In the genomic region with DNA sequence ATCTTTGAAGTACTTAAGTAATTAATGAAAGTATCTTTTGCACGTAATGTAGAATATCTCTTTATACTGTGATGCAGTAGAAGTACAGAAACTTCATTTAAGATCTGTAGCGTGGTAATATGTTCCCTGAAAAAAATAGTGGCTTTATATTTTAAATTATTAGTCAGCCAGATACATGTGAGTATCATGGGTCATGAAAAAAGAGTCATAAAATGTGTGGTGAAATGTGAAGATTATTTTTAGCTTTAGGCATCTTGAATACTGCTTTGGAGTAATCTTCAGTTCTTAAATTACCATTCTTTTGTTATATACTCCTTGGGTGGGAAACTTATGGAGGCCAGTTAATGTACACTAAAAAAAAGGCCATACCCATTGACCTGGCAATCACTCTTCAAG, we compare ENCODE assay signal across 2 cellular contexts. TPM values are rescaled to one million over a fixed set of nuclear protein-coding genes. Genes with fewer than 3 reads are reported as not detected.
"Had no signal": no experiment of that assay in that cellular context is flagged by ENCODE, and none has a peak within 500 bp of the region (broad histone marks: within the 10 kb centered on the region; RNA-seq: fewer than 3 reads in every experiment).

No MANE protein-coding gene starts in this region.

RNA-seq across cellular contexts. Expression of a gene that starts 59.6 kb away (rescaled TPM):
- total RNA-seq: G401, GM12878 had no signal
- polyA plus RNA-seq: GM12878 had no signal
